Comparison of ENCODE assay signal across 14 cellular contexts in the genomic region with DNA sequence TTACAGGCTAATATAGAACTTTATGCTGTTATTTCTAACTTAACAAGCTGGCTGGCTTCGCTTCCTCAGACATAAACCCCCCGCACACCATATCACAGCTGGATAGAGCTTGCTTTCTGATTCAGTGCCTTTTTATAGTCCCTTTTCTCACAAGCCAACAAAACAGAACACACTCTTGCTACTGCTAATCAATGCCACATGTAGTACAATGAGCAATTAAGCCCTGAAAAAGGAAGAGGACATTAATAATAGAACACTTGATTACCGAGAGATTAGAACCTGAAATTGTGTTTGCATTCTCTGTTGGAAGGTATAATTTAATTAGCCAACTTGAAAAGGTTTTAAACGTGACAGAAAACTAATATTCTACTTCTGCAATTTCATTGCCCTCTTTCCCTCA.
DNase-seq lines count a peak whose midpoint lies in the region; ATAC-seq and TF ChIP-seq lines count a peak whose summit lies in the region.
"Had no signal": no experiment of that assay in that cellular context is flagged by ENCODE, and none has a peak within 500 bp of the region (broad histone marks: within the 10 kb centered on the region; RNA-seq: fewer than 3 reads in every experiment).

No MANE protein-coding gene starts in this region.

- intact Hi-C loops in A673 (cut with micrococcal nuclease; ENCODE audit: unreplicated experiment) = no loop called here

- no peak for ATAC-seq in GM18517 (IDR thresholded peaks at IDR 0.05; ENCODE audit: unreplicated experiment)
- ATAC-seq: GM23338 had no signal

- H3K4me1 ChIP-seq in A673 (ENCODE audit: insufficient read depth, low read length, poor library complexity, severe bottlenecking) (no peaks in the 10 kb centered on the region), endodermal cell (ENCODE audit: control insufficient read depth, insufficient read depth, low read length) (peaks cover 27% of the 10 kb centered on the region)
- H3K4me1 ChIP-seq: BLaER1 had no signal

- no peak for TF ChIP-seq CTCF in A673 (conservative IDR thresholded peaks at IDR 0.05; ENCODE audit: low read depth, low read length)
- no peak for TF ChIP-seq CTCF in endodermal cell (conservative IDR thresholded peaks at IDR 0.05)

- no peak overlapping the region for H3K27ac ChIP-seq in A673 (ENCODE audit: low read depth, low read length, poor library complexity, severe bottlenecking)
- H3K27ac ChIP-seq in endodermal cell (ENCODE audit: low read depth, low read length) = peak overlapping the region; percentile 30
- H3K27ac ChIP-seq: 22Rv1, BLaER1 had no signal

- H3K4me1 Mint-ChIP-seq in endodermal cell = peaks cover 39% of the 10 kb centered on the region
- H3K4me1 Mint-ChIP-seq: CD8-positive, alpha-beta memory T cell; GM23338 had no signal

- H3K9me3 ChIP-seq in A673 (ENCODE audit: low read depth, low read length, poor library complexity, severe bottlenecking) (no peaks in the 10 kb centered on the region), endodermal cell (ENCODE audit: control insufficient read depth, low read length) (peaks cover 3% of the 10 kb centered on the region)
- H3K9me3 ChIP-seq: BLaER1 had no signal

- no peak overlapping the region for H3K4me3 Mint-ChIP-seq in endodermal cell
- H3K4me3 Mint-ChIP-seq: CD8-positive, alpha-beta memory T cell; GM23338 had no signal

- POLR2A ChIA-PET in A673 (lab: Charles Lee; ENCODE audit: low non-redundant PET) = no interaction called here

- no peaks in the 10 kb centered on the region for H3K27me3 Mint-ChIP-seq in endodermal cell (ENCODE audit: insufficient read depth)
- H3K27me3 Mint-ChIP-seq: CD8-positive, alpha-beta memory T cell had no signal

- no peaks in the 10 kb centered on the region for H3K27me3 ChIP-seq in A673 (replicated peaks; ENCODE audit: insufficient read depth, low read depth, low read length, poor library complexity)
- no peaks in the 10 kb centered on the region for H3K27me3 ChIP-seq in endodermal cell (ENCODE audit: control insufficient read depth, insufficient read depth, low read length, poor library complexity, severe bottlenecking)
- H3K27me3 ChIP-seq: BLaER1 had no signal

- CTCF ChIA-PET in A673 (lab: Charles Lee) = no interaction called here

- peak; percentile 28 for DNase-seq in A673 (ENCODE audit: low spot score)
- DNase-seq in NCI-H748 treated with DMSO at 0.1 percent for 48 hours (lab: John Stamatoyannopoulos, UW) = peak; percentile 47
- no peak for DNase-seq in endodermal cell
- peak; percentile 9 for DNase-seq in retina
- DNase-seq in NCI-H226 = no peak
- DNase-seq in stimulated activated CD4-positive, alpha-beta T cell treated with anti-CD3 and anti-CD28 coated beads, Interleukin-4, amount 100 ng/mL, for 24 hours = no peak
- DNase-seq: AML-193; CD8-positive, alpha-beta memory T cell; H7; IMR-90 had no signal

- peak overlapping the region; percentile 33 for H3K27ac Mint-ChIP-seq in endodermal cell
- H3K27ac Mint-ChIP-seq: CD8-positive, alpha-beta memory T cell; GM23338 had no signal

- H3K4me3 ChIP-seq in A673 (ENCODE audit: low read depth, low read length, poor library complexity, severe bottlenecking) (no peak overlapping the region), endodermal cell (ENCODE audit: low read length) (peak overlapping the region; percentile 8)
- H3K4me3 ChIP-seq: BLaER1, GM23338 had no signal

- no peaks in the 10 kb centered on the region for H3K36me3 ChIP-seq in A673 (ENCODE audit: insufficient read depth, low read length, poor library complexity, severe bottlenecking)
- no peaks in the 10 kb centered on the region for H3K36me3 ChIP-seq in endodermal cell (ENCODE audit: control insufficient read depth, insufficient read depth, low read length)
- H3K36me3 ChIP-seq: BLaER1 had no signal

- H3K9ac ChIP-seq in endodermal cell (ENCODE audit: extremely low read depth, low read length, poor library complexity, severe bottlenecking) = no peak overlapping the region
- H3K9ac ChIP-seq: BLaER1 had no signal

- WGBS in endodermal cell (ENCODE audit: insufficient coverage in 1 of 2, insufficient read length in 1 of 2), 2 experiments = 63 to 85% methylated on average over 1 to 4 of the region's 4 CpGs

- no TSS peak for BruUV-seq in A673 (replicated peaks; lab: Mats Ljungman, UMichigan)

- H3K9me3 Mint-ChIP-seq in endodermal cell = peaks cover 7% of the 10 kb centered on the region
- H3K9me3 Mint-ChIP-seq: GM23338 had no signal

- no peaks in the 10 kb centered on the region for H3K36me3 Mint-ChIP-seq in endodermal cell (ENCODE audit: low read depth)
- H3K36me3 Mint-ChIP-seq: CD8-positive, alpha-beta memory T cell had no signal

Comparison
In these comparisons a context has a peak if more than half of its experiments do, and no peak if none do; other contexts are left out.
1. DNase-seq: peak in A673 (single experiment), NCI-H748 treated with DMSO at 0.1 percent for 48 hours (single experiment) and retina (single experiment); none in endodermal cell (single experiment), NCI-H226 (single experiment) and stimulated activated CD4-positive, alpha-beta T cell treated with anti-CD3 and anti-CD28 coated beads, Interleukin-4, amount 100 ng/mL, for 24 hours (single experiment).